Comparison of ENCODE assay signal across 8 cellular contexts in genomic region chr13:114281351-114282142, GRCh38. TPM values are rescaled to one million over a fixed set of nuclear protein-coding genes. Genes with fewer than 3 reads are reported as not detected.
DNase-seq lines count a peak whose midpoint lies in the region; ATAC-seq and TF ChIP-seq lines count a peak whose summit lies in the region.

A gene with protein sequence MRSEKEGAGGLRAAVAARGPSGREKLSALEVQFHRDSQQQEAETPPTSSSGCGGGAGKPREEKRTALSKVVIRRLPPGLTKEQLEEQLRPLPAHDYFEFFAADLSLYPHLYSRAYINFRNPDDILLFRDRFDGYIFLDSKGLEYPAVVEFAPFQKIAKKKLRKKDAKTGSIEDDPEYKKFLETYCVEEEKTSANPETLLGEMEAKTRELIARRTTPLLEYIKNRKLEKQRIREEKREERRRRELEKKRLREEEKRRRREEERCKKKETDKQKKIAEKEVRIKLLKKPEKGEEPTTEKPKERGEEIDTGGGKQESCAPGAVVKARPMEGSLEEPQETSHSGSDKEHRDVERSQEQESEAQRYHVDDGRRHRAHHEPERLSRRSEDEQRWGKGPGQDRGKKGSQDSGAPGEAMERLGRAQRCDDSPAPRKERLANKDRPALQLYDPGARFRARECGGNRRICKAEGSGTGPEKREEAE (plus strand): TSS chr13:114281601. CDS start chr13:114281640, 39 bp downstream.

- POLR2A ChIA-PET in activated CD8-positive, alpha-beta T cell treated with anti-CD3 and anti-CD28 coated beads, Interleukin-2, amount 10 ng/mL, durations not matched to agents 7 days and 5 days (lab: Charles Lee): interaction anchor here (0.7 to 2.0 kb wide), 5 partner anchors 25 to 60 kb away, joined by 3 to 5 read pairs (median 3); no protein-coding TSS in a partner anchor

- H3K36me3 Mint-ChIP-seq in CD4-positive, CD25-positive, alpha-beta regulatory T cell: peaks cover 24% of the 10 kb centered on the region
- H3K36me3 Mint-ChIP-seq in activated CD8-positive, alpha-beta T cell treated with anti-CD3 and anti-CD28 coated beads, Interleukin-2, amount 10 ng/mL, durations not matched to agents 7 days and 5 days (ENCODE audit: low read depth): peaks cover 42% of the 10 kb centered on the region

- no peak for TF ChIP-seq CTCF in lung (IDR thresholded peaks at IDR 0.05; ENCODE audit: control extremely low read depth, extremely low read depth)

- CTCF ChIA-PET in activated CD8-positive, alpha-beta T cell treated with anti-CD3 and anti-CD28 coated beads, Interleukin-2, amount 10 ng/mL, durations not matched to agents 7 days and 5 days (lab: Charles Lee): interaction anchor here (0.6 to 1.0 kb wide), 2 partner anchors 44 to 58 kb away, joined by 3 read pairs; no protein-coding TSS in a partner anchor

- peak within 1 kb of the TSS; percentile 98 to 99 (median 98) for H3K27ac Mint-ChIP-seq in CD4-positive, CD25-positive, alpha-beta regulatory T cell
- H3K27ac Mint-ChIP-seq in activated CD8-positive, alpha-beta T cell treated with anti-CD3 and anti-CD28 coated beads, Interleukin-2, amount 10 ng/mL, durations not matched to agents 7 days and 5 days: peak within 1 kb of the TSS; percentile 94

- peaks cover 45% of the 10 kb centered on the region for H3K4me1 ChIP-seq in CD4-positive, CD25-positive, alpha-beta regulatory T cell (ENCODE audit: control insufficient read depth, insufficient read depth, low read length, poor library complexity, severe bottlenecking)
- H3K4me1 ChIP-seq in ectodermal cell (ENCODE audit: control insufficient read depth, insufficient read depth, low read length) (peaks cover 4% of the 10 kb centered on the region), lung (ENCODE audit: control insufficient read depth in 2 of 2, insufficient read depth in 2 of 2, low read length in 2 of 2) (peaks cover 3 to 7% of the 10 kb centered on the region in 2 donors)

- peak within 1 kb of the TSS; percentile 92 for H3K27ac ChIP-seq in CD4-positive, CD25-positive, alpha-beta regulatory T cell (ENCODE audit: insufficient read depth, low read length, poor library complexity, severe bottlenecking)
- H3K27ac ChIP-seq in ectodermal cell (ENCODE audit: insufficient read depth, low read depth, low read length, poor library complexity, severe bottlenecking) (peak within 1 kb of the TSS; percentile 98), lung (ENCODE audit: low read depth in 1 of 2, low read length in 1 of 2) (peak within 1 kb of the TSS; percentile 94 to 95)

- H3K9me3 ChIP-seq in CD4-positive, CD25-positive, alpha-beta regulatory T cell (ENCODE audit: control insufficient read depth in 2 of 2, low read length in 2 of 2): no peaks in the 10 kb centered on the region
- no peaks in the 10 kb centered on the region for H3K9me3 ChIP-seq in ectodermal cell (ENCODE audit: control insufficient read depth, low read length)
- no peaks in the 10 kb centered on the region for H3K9me3 ChIP-seq in lung (ENCODE audit: control insufficient read depth in 2 of 2, insufficient read depth in 1 of 2, low read length in 1 of 2)

- H3K27me3 Mint-ChIP-seq in CD4-positive, CD25-positive, alpha-beta regulatory T cell: no peaks in the 10 kb centered on the region
- no peaks in the 10 kb centered on the region for H3K27me3 Mint-ChIP-seq in activated CD8-positive, alpha-beta T cell treated with anti-CD3 and anti-CD28 coated beads, Interleukin-2, amount 10 ng/mL, durations not matched to agents 7 days and 5 days (ENCODE audit: low read depth)

- 0% methylated on average over 86 to 87 of the region's 99 CpGs for WGBS in ectodermal cell, 2 experiments
- 0 to 1% methylated on average over 63 to 98 of the region's 99 CpGs for WGBS in lung, 2 donors

- H3K4me3 ChIP-seq in CD4-positive, CD25-positive, alpha-beta regulatory T cell (ENCODE audit: low read depth, low read length): peak within 1 kb of the TSS; percentile 92
- peak within 1 kb of the TSS; percentile 77 for H3K4me3 ChIP-seq in ectodermal cell (ENCODE audit: insufficient read depth, low read depth, low read length)
- peak within 1 kb of the TSS; percentile 72 for H3K4me3 ChIP-seq in lung

- H3K27me3 ChIP-seq in CD4-positive, CD25-positive, alpha-beta regulatory T cell (ENCODE audit: control insufficient read depth, insufficient read depth, low read length): no peaks in the 10 kb centered on the region
- H3K27me3 ChIP-seq in ectodermal cell (ENCODE audit: control insufficient read depth, insufficient read depth, low read length, poor library complexity, severe bottlenecking): no peaks in the 10 kb centered on the region
- H3K27me3 ChIP-seq in lung (ENCODE audit: control insufficient read depth, insufficient read depth): no peaks in the 10 kb centered on the region

- H3K9me3 Mint-ChIP-seq in CD4-positive, CD25-positive, alpha-beta regulatory T cell: no peaks in the 10 kb centered on the region
- no peaks in the 10 kb centered on the region for H3K9me3 Mint-ChIP-seq in activated CD8-positive, alpha-beta T cell treated with anti-CD3 and anti-CD28 coated beads, Interleukin-2, amount 10 ng/mL, durations not matched to agents 7 days and 5 days (ENCODE audit: insufficient read depth)

- peak; percentile 84 to 85 for ATAC-seq in CD4-positive, CD25-positive, alpha-beta regulatory T cell (ENCODE audit: low read depth in 2 of 2)
- ATAC-seq in GM19397 (IDR thresholded peaks at IDR 0.05; ENCODE audit: unreplicated experiment): peak; percentile 75
- peak; percentile 40 for ATAC-seq in HG03565 (IDR thresholded peaks at IDR 0.05; ENCODE audit: unreplicated experiment)
- peak; percentile 85 for ATAC-seq in activated CD8-positive, alpha-beta T cell treated with anti-CD3 and anti-CD28 coated beads, Interleukin-2, amount 10 ng/mL, durations not matched to agents 7 days and 5 days
- peak; percentile 93 for ATAC-seq in lung (ENCODE audit: insufficient read depth, low FRiP score)

- peak within 1 kb of the TSS; percentile 90 to 98 (median 92) for H3K4me3 Mint-ChIP-seq in CD4-positive, CD25-positive, alpha-beta regulatory T cell
- peak within 1 kb of the TSS; percentile 80 for H3K4me3 Mint-ChIP-seq in activated CD8-positive, alpha-beta T cell treated with anti-CD3 and anti-CD28 coated beads, Interleukin-2, amount 10 ng/mL, durations not matched to agents 7 days and 5 days

- DNase-seq in CD4-positive, CD25-positive, alpha-beta regulatory T cell: peak; percentile 83 to 96 (median 92)
- DNase-seq in NCI-H82 treated with DMSO at 0.1 percent for 48 hours (lab: John Stamatoyannopoulos, UW; ENCODE audit: unreplicated experiment) (peak; percentile 63), lung (ENCODE audit: low spot score) (peak; percentile 90)
- DNase-seq in activated CD8-positive, alpha-beta T cell treated with anti-CD3 and anti-CD28 coated beads, Interleukin-2, amount 10 ng/mL, durations not matched to agents 7 days and 5 days: peak; percentile 92
- DNase-seq in stimulated activated CD4-positive, alpha-beta T cell treated with anti-CD3 and anti-CD28 coated beads, TNF-alpha, amount 100 ng/mL, for 4 hours (ENCODE audit: low read depth in 3 of 3): peak; percentile 82 to 89 (median 82)

- H3K4me1 Mint-ChIP-seq in CD4-positive, CD25-positive, alpha-beta regulatory T cell: peaks cover 28 to 70% (median 37%) of the 10 kb centered on the region in 4 donors
- peaks cover 49% of the 10 kb centered on the region for H3K4me1 Mint-ChIP-seq in activated CD8-positive, alpha-beta T cell treated with anti-CD3 and anti-CD28 coated beads, Interleukin-2, amount 10 ng/mL, durations not matched to agents 7 days and 5 days (ENCODE audit: low read depth)

- H3K36me3 ChIP-seq in CD4-positive, CD25-positive, alpha-beta regulatory T cell (ENCODE audit: control insufficient read depth, insufficient read depth, low read length): peaks cover 11% of the 10 kb centered on the region
- H3K36me3 ChIP-seq in ectodermal cell (ENCODE audit: control insufficient read depth, insufficient read depth, low read length) (peaks cover 5% of the 10 kb centered on the region), lung (ENCODE audit: control insufficient read depth in 2 of 2, insufficient read depth in 2 of 2, low read length in 2 of 2) (peaks cover 2 to 4% of the 10 kb centered on the region in 2 donors)

RNA-seq across cellular contexts. Expression of the gene that starts here (rescaled TPM):
- 50.0 TPM for total RNA-seq in CD4-positive, CD25-positive, alpha-beta regulatory T cell
- 10 to 100 TPM; 14.5 to 30.7 (median 16.4) TPM for polyA plus RNA-seq in CD4-positive, CD25-positive, alpha-beta regulatory T cell
- 10 to 100 TPM; 53.3 to 58.8 TPM for total RNA-seq in activated CD8-positive, alpha-beta T cell treated with anti-CD3 and anti-CD28 coated beads, Interleukin-2, amount 10 ng/mL, durations not matched to agents 7 days and 5 days
- 81.3 TPM for polyA plus RNA-seq in ectodermal cell (2013, experiment 1 of 4)
- polyA plus RNA-seq in ectodermal cell (2013, experiment 2 of 4): 89.5 TPM
- polyA plus RNA-seq in ectodermal cell (2013, experiment 3 of 4): 76.0 TPM
- 73.5 TPM for polyA plus RNA-seq in ectodermal cell (2013, experiment 4 of 4)
- total RNA-seq in lung: 10 to 100 TPM; 41.6 to 43.0 TPM
- 10 to 100 TPM; 31.3 to 57.1 TPM for polyA plus RNA-seq in lung

Comparison
In these comparisons a context has a peak if more than half of its experiments do, and no peak if none do; other contexts are left out.
1. Peak in every context shown above with its lines: DNase-seq, ATAC-seq, H3K4me3 ChIP-seq and H3K27ac ChIP-seq.
2. ATAC-seq: peak in every context shown above with its lines; median percentile 93 in lung; 85 in activated CD8-positive, alpha-beta T cell treated with anti-CD3 and anti-CD28 coated beads, Interleukin-2, amount 10 ng/mL, durations not matched to agents 7 days and 5 days; 84 in CD4-positive, CD25-positive, alpha-beta regulatory T cell; 75 in GM19397; 40 in HG03565.